ENCODE assay signal across 1 cellular context in genomic region chr19:2226051-2226839, GRCh38.
TF ChIP-seq lines count a peak whose summit lies in the region.

No MANE protein-coding gene starts in this region.

TF ChIP-seq in K562, 482 proteins besides CTCF, POLR2A, EP300 and RAD21:
- peak; percentile 93 for TF ChIP-seq ZBTB33 (CRISPR knock-in tag; IDR thresholded peaks at IDR 0.05)
- TF ChIP-seq ZNF121 (CRISPR knock-in tag; conservative IDR thresholded peaks at IDR 0.05) = peak; percentile 47
- TF ChIP-seq RBM22 (IDR thresholded peaks at IDR 0.05; ENCODE audit: low read depth, low read length, poor library complexity, severe bottlenecking) = peak; percentile 46
- no peak for TF ChIP-seq THAP7 (CRISPR knock-in tag; IDR thresholded peaks at IDR 0.05)
